Comparison of ENCODE assay signal across 1 cellular context in genomic region chr19:12766051-12766521, GRCh38.
A peak's percentile ranks its signal among the peaks of the same experiment; 100 is the strongest.
TF ChIP-seq lines count a peak whose summit lies in the region.

No MANE protein-coding gene starts in this region.

TF ChIP-seq in HepG2, 621 proteins besides CTCF, POLR2A, EP300 and RAD21 (continued from another document and continues in another):
- TF ChIP-seq ZGPAT (CRISPR knock-in tag; IDR thresholded peaks at IDR 0.05), result peak; percentile 73
- TF ChIP-seq FOXC1 (CRISPR knock-in tag; IDR thresholded peaks at IDR 0.05; ENCODE audit: borderline replicate concordance), result 0 out of 2 replicates have a peak, but pooled peaks have one; percentile 11
- TF ChIP-seq PPARG (CRISPR knock-in tag; conservative IDR thresholded peaks at IDR 0.05), result peak; percentile 20; the same call in 1 of the 2 replicates
- peak; percentile 57 for TF ChIP-seq ZNF777 (CRISPR knock-in tag; IDR thresholded peaks at IDR 0.05)
- no peak for TF ChIP-seq ISX (CRISPR knock-in tag; conservative IDR thresholded peaks at IDR 0.05)
- 0 out of 2 replicates have a peak, but pooled peaks have one; percentile 48 for TF ChIP-seq RFXAP (CRISPR knock-in tag; IDR thresholded peaks at IDR 0.05; ENCODE audit: borderline replicate concordance)
- 0 out of 2 replicates have a peak, but pooled peaks have one; percentile 29 for TF ChIP-seq ZNF513 (CRISPR knock-in tag; conservative IDR thresholded peaks at IDR 0.05)
- peak; percentile 39; the same call in 1 of the 2 replicates for TF ChIP-seq ETV5 (CRISPR knock-in tag; IDR thresholded peaks at IDR 0.05; ENCODE audit: borderline replicate concordance)
- no peak for TF ChIP-seq ZNF234 (CRISPR knock-in tag; conservative IDR thresholded peaks at IDR 0.05)
- TF ChIP-seq ZSCAN25 (CRISPR knock-in tag; IDR thresholded peaks at IDR 0.05), result peak; percentile 57; the same call in 1 of the 2 replicates
- TF ChIP-seq KLF9 (CRISPR knock-in tag; IDR thresholded peaks at IDR 0.05; ENCODE audit: low read depth), result no peak
- TF ChIP-seq DR1 (CRISPR knock-in tag; IDR thresholded peaks at IDR 0.05), result peak; percentile 60; the same call in 1 of the 2 replicates
- peak; percentile 49; the same call in 1 of the 2 replicates for TF ChIP-seq ZNF317 (CRISPR knock-in tag; IDR thresholded peaks at IDR 0.05)
- peak; percentile 54 for TF ChIP-seq POGZ (CRISPR knock-in tag; IDR thresholded peaks at IDR 0.05)
- peak; percentile 65; the same call in 1 of the 2 replicates for TF ChIP-seq REPIN1 (CRISPR knock-in tag; IDR thresholded peaks at IDR 0.05; ENCODE audit: borderline replicate concordance, low read depth)
- 0 out of 2 replicates have a peak, but pooled peaks have one; percentile 24 for TF ChIP-seq SOX5 (CRISPR knock-in tag; IDR thresholded peaks at IDR 0.05; ENCODE audit: borderline replicate concordance)
- TF ChIP-seq KDM3A (CRISPR knock-in tag; IDR thresholded peaks at IDR 0.05; ENCODE audit: low read depth), result peak; percentile 93
- peak; percentile 40; the same call in 1 of the 2 replicates for TF ChIP-seq GMEB1 (CRISPR knock-in tag; IDR thresholded peaks at IDR 0.05; ENCODE audit: borderline replicate concordance)
- 0 out of 2 replicates have a peak, but pooled peaks have one; percentile 23 for TF ChIP-seq ZNF280B (CRISPR knock-in tag; IDR thresholded peaks at IDR 0.05; ENCODE audit: borderline replicate concordance)
- TF ChIP-seq RXRA (CRISPR knock-in tag; IDR thresholded peaks at IDR 0.05), result peak; percentile 58; the same call in 1 of the 2 replicates
- TF ChIP-seq HOXA5 (CRISPR knock-in tag; IDR thresholded peaks at IDR 0.05), result 0 out of 2 replicates have a peak, but pooled peaks have one; percentile 49
- TF ChIP-seq LCORL (IDR thresholded peaks at IDR 0.05), result no peak
- peak; percentile 56; the same call in 1 of the 2 replicates for TF ChIP-seq LCORL (CRISPR knock-in tag; IDR thresholded peaks at IDR 0.05)
- TF ChIP-seq ZNF792 (CRISPR knock-in tag; IDR thresholded peaks at IDR 0.05), result 0 out of 2 replicates have a peak, but pooled peaks have one; percentile 44
- peak; percentile 52; the same call in 1 of the 2 replicates for TF ChIP-seq TFDP2 (CRISPR knock-in tag; IDR thresholded peaks at IDR 0.05)
- peak; percentile 66; the same call in 1 of the 2 replicates for TF ChIP-seq YEATS2 (CRISPR knock-in tag; IDR thresholded peaks at IDR 0.05; ENCODE audit: borderline replicate concordance)
- peak; percentile 49; the same call in 1 of the 2 replicates for TF ChIP-seq ZNF83 (CRISPR knock-in tag; IDR thresholded peaks at IDR 0.05; ENCODE audit: borderline replicate concordance)
- no peak for TF ChIP-seq NR1H2 (CRISPR knock-in tag; IDR thresholded peaks at IDR 0.05; ENCODE audit: borderline replicate concordance, low read depth)
- no peak for TF ChIP-seq KLF15 (CRISPR knock-in tag; IDR thresholded peaks at IDR 0.05; ENCODE audit: borderline replicate concordance)
- TF ChIP-seq SRF (IDR thresholded peaks at IDR 0.05; ENCODE audit: low read depth, low read length), result no peak
- peak; percentile 63; the same call in 1 of the 2 replicates for TF ChIP-seq THAP11 (CRISPR knock-in tag; IDR thresholded peaks at IDR 0.05)
- TF ChIP-seq HIVEP1 (CRISPR knock-in tag; IDR thresholded peaks at IDR 0.05), result peak; percentile 81
- TF ChIP-seq NCOR1 (IDR thresholded peaks at IDR 0.05; ENCODE audit: borderline replicate concordance, low read length), result no peak
- peak; percentile 44 for TF ChIP-seq RBFOX2 (IDR thresholded peaks at IDR 0.05; ENCODE audit: low read depth, low read length)
- no peak for TF ChIP-seq GZF1 (CRISPR knock-in tag; IDR thresholded peaks at IDR 0.05)
- peak; percentile 70; the same call in 1 of the 2 replicates for TF ChIP-seq ZNF768 (CRISPR knock-in tag; IDR thresholded peaks at IDR 0.05)
- peak; percentile 89 for TF ChIP-seq ZNF800 (CRISPR knock-in tag; IDR thresholded peaks at IDR 0.05)
- TF ChIP-seq FOSL1 (CRISPR knock-in tag; IDR thresholded peaks at IDR 0.05; ENCODE audit: borderline replicate concordance), result no peak
- peak; percentile 90 for TF ChIP-seq ZNF574 (CRISPR knock-in tag; IDR thresholded peaks at IDR 0.05)
- TF ChIP-seq HNRNPK (IDR thresholded peaks at IDR 0.05; ENCODE audit: low read depth, low read length, poor library complexity, severe bottlenecking), result peak; percentile 46
- TF ChIP-seq GATAD1 (CRISPR knock-in tag; IDR thresholded peaks at IDR 0.05), result peak; percentile 66
- no peak for TF ChIP-seq PBX2 (CRISPR knock-in tag; IDR thresholded peaks at IDR 0.05)
